ENCODE assay signal across 14 cellular contexts in genomic region chr4:139762715-139763114, GRCh38.
DNase-seq lines count a peak whose midpoint lies in the region; ATAC-seq and TF ChIP-seq lines count a peak whose summit lies in the region.
"Had no signal": no experiment of that assay in that cellular context is flagged by ENCODE, and none has a peak within 500 bp of the region (broad histone marks: within the 10 kb centered on the region; RNA-seq: fewer than 3 reads in every experiment).

No MANE protein-coding gene starts in this region.

- H3K27me3 Mint-ChIP-seq in osteocyte (ENCODE audit: unreplicated experiment): peaks cover 2% of the 10 kb centered on the region

- TF ChIP-seq CTCF in body of pancreas (IDR thresholded peaks at IDR 0.05) (no peak), heart left ventricle (IDR thresholded peaks at IDR 0.05) (no peak), osteocyte (IDR thresholded peaks at IDR 0.05) (no peak), uterus (IDR thresholded peaks at IDR 0.05) (no peak), osteoblast (IDR thresholded peaks at IDR 0.05; ENCODE audit: extremely low read depth, low read depth, low read length) (no peak), foreskin fibroblast (IDR thresholded peaks at IDR 0.05; ENCODE audit: low read depth, low read length) (no peak)

- no peak overlapping the region for H3K27ac Mint-ChIP-seq in osteocyte (ENCODE audit: unreplicated experiment)
- H3K27ac Mint-ChIP-seq: activated naive CD4-positive, alpha-beta T cell treated with anti-CD3 and anti-CD28 coated beads, Interleukin-2, amount 10 ng/mL, durations not matched to agents 7 days and 5 days; CD14-positive monocyte had no signal

- H3K27ac ChIP-seq in body of pancreas (peak overlapping the region in 1 of 4 donors; percentile 19), heart left ventricle (peak overlapping the region; percentile 57 to 96 (median 88)), uterus (peak overlapping the region; percentile 47 to 85), osteoblast (ENCODE audit: low read depth, low read length) (no peak overlapping the region)
- H3K27ac ChIP-seq: neutrophil had no signal

- H3K4me3 ChIP-seq in body of pancreas: no peak overlapping the region
- H3K4me3 ChIP-seq in heart left ventricle: peak overlapping the region in 10 of 12 donors; percentile 16 to 53 (median 46)
- H3K4me3 ChIP-seq in uterus: no peak overlapping the region
- no peak overlapping the region for H3K4me3 ChIP-seq in osteoblast (ENCODE audit: insufficient read depth, low read length)
- H3K4me3 ChIP-seq in foreskin fibroblast (ENCODE audit: low read depth in 1 of 2, low read length in 2 of 2): no peak overlapping the region
- H3K4me3 ChIP-seq: Peyer's patch had no signal

- intact Hi-C loops in body of pancreas (cut with DNase I): no loop called here
- intact Hi-C loops in heart left ventricle (cut with DNase I): loop anchor here in 5 of 10 donors (2.0 to 10.0 kb wide), 7 partner anchors 22 to 390 kb away; partner anchors contain the start of gene MAML3 (in 1 of the 5)
- intact Hi-C loops in uterus (cut with DNase I; ENCODE audit: low total_unique reads): no loop called here

- H2AFZ ChIP-seq in osteoblast (ENCODE audit: low read length): no peak overlapping the region

- H3K27me3 ChIP-seq in body of pancreas (no peaks in the 10 kb centered on the region), heart left ventricle (no peaks in the 10 kb centered on the region), uterus (no peaks in the 10 kb centered on the region), osteoblast (ENCODE audit: insufficient read depth, low read length) (peaks cover 25% of the 10 kb centered on the region)
- H3K27me3 ChIP-seq: neutrophil, Peyer's patch had no signal

- 74 to 80% methylated on average over 5 of the region's 5 CpGs for WGBS in body of pancreas, 2 donors
- 13 to 20% (median 16%) methylated on average over 3 to 5 of the region's 5 CpGs for WGBS in heart left ventricle, 4 donors

- H3K4me3 Mint-ChIP-seq in osteocyte (ENCODE audit: unreplicated experiment): no peak overlapping the region
- H3K4me3 Mint-ChIP-seq: activated naive CD4-positive, alpha-beta T cell treated with anti-CD3 and anti-CD28 coated beads, Interleukin-2, amount 10 ng/mL, durations not matched to agents 7 days and 5 days; CD14-positive monocyte had no signal

- no peak overlapping the region for H3K4me2 ChIP-seq in osteoblast (ENCODE audit: insufficient read depth, low read length)

- H4K20me1 ChIP-seq in osteoblast (ENCODE audit: insufficient read depth, low read length): no peaks in the 10 kb centered on the region

- H3K4me1 Mint-ChIP-seq in osteocyte (ENCODE audit: unreplicated experiment): peaks cover 3% of the 10 kb centered on the region
- H3K4me1 Mint-ChIP-seq: activated naive CD4-positive, alpha-beta T cell treated with anti-CD3 and anti-CD28 coated beads, Interleukin-2, amount 10 ng/mL, durations not matched to agents 7 days and 5 days had no signal

- H3K36me3 Mint-ChIP-seq in osteocyte (ENCODE audit: unreplicated experiment): no peaks in the 10 kb centered on the region
- H3K36me3 Mint-ChIP-seq: activated naive CD4-positive, alpha-beta T cell treated with anti-CD3 and anti-CD28 coated beads, Interleukin-2, amount 10 ng/mL, durations not matched to agents 7 days and 5 days had no signal

- H3K4me1 ChIP-seq in body of pancreas: no peaks in the 10 kb centered on the region
- H3K4me1 ChIP-seq in heart left ventricle: peaks cover 13 to 58% (median 49%) of the 10 kb centered on the region in 12 donors
- H3K4me1 ChIP-seq in uterus: peaks cover 0 to 4% of the 10 kb centered on the region in 2 donors
- H3K4me1 ChIP-seq in osteoblast (ENCODE audit: insufficient read depth, low read length): no peaks in the 10 kb centered on the region

- no peaks in the 10 kb centered on the region for H3K79me2 ChIP-seq in osteoblast (ENCODE audit: insufficient read depth, low read length)

- ATAC-seq in body of pancreas (peak; percentile 62), heart left ventricle (peak; percentile 60 to 79 (median 66)), HG03565 (IDR thresholded peaks at IDR 0.05; ENCODE audit: unreplicated experiment) (no peak)

- TF ChIP-seq POLR2A in body of pancreas (IDR thresholded peaks at IDR 0.05): no peak
- TF ChIP-seq POLR2A in heart left ventricle (IDR thresholded peaks at IDR 0.05): no peak
- no peak for TF ChIP-seq POLR2A in uterus (IDR thresholded peaks at IDR 0.05)

- no peaks in the 10 kb centered on the region for H3K9me3 ChIP-seq in body of pancreas
- H3K9me3 ChIP-seq in heart left ventricle: no peaks in the 10 kb centered on the region
- no peaks in the 10 kb centered on the region for H3K9me3 ChIP-seq in uterus
- no peaks in the 10 kb centered on the region for H3K9me3 ChIP-seq in osteoblast (ENCODE audit: low read depth, low read length)
- H3K9me3 ChIP-seq: neutrophil, Peyer's patch had no signal

- H3K9me3 Mint-ChIP-seq in osteocyte (ENCODE audit: unreplicated experiment): no peaks in the 10 kb centered on the region
- H3K9me3 Mint-ChIP-seq: activated naive CD4-positive, alpha-beta T cell treated with anti-CD3 and anti-CD28 coated beads, Interleukin-2, amount 10 ng/mL, durations not matched to agents 7 days and 5 days; CD14-positive monocyte had no signal

- no peaks in the 10 kb centered on the region for H3K36me3 ChIP-seq in body of pancreas (replicated peaks in 1 of 2; ENCODE audit: insufficient read depth in 1 of 2, low read depth in 2 of 2)
- H3K36me3 ChIP-seq in heart left ventricle: no peaks in the 10 kb centered on the region
- no peaks in the 10 kb centered on the region for H3K36me3 ChIP-seq in uterus
- no peaks in the 10 kb centered on the region for H3K36me3 ChIP-seq in osteoblast (ENCODE audit: insufficient read depth, low read length)
- H3K36me3 ChIP-seq: neutrophil, Peyer's patch had no signal

- no peak for DNase-seq in body of pancreas
- DNase-seq in heart left ventricle: peak in 4 of 5 donors; percentile 37 to 59 (median 39)
- peak; percentile 11 for DNase-seq in osteocyte (ENCODE audit: extremely low spot score, unreplicated experiment)
- DNase-seq in uterus: peak in 1 of 2 donors; percentile 45
- DNase-seq in osteoblast (ENCODE audit: insufficient read length, low spot score, missing footprints): no peak
- no peak for DNase-seq in foreskin fibroblast
- DNase-seq: activated CD8-positive, alpha-beta memory T cell treated with anti-CD3 and anti-CD28 coated beads, Interleukin-2, amount 50 U/mL, for 4 hours; activated naive CD4-positive, alpha-beta T cell treated with anti-CD3 and anti-CD28 coated beads, Interleukin-2, amount 10 ng/mL, durations not matched to agents 7 days and 5 days; DND-41; mammary epithelial cell; Peyer's patch had no signal

Comparison
In these comparisons a context has a peak if more than half of its experiments do, and no peak if none do; other contexts are left out.
1. DNase-seq: peak in heart left ventricle (4 of 5) and osteocyte (single experiment); none in body of pancreas (0 of 4), osteoblast (single experiment) and foreskin fibroblast (0 of 2).
2. H3K4me3 ChIP-seq: peak in heart left ventricle (10 of 12); none in body of pancreas (0 of 2), uterus (0 of 2), osteoblast (single experiment) and foreskin fibroblast (0 of 2).